8 cellular contexts compared by ENCODE assay signal in the genomic region with DNA sequence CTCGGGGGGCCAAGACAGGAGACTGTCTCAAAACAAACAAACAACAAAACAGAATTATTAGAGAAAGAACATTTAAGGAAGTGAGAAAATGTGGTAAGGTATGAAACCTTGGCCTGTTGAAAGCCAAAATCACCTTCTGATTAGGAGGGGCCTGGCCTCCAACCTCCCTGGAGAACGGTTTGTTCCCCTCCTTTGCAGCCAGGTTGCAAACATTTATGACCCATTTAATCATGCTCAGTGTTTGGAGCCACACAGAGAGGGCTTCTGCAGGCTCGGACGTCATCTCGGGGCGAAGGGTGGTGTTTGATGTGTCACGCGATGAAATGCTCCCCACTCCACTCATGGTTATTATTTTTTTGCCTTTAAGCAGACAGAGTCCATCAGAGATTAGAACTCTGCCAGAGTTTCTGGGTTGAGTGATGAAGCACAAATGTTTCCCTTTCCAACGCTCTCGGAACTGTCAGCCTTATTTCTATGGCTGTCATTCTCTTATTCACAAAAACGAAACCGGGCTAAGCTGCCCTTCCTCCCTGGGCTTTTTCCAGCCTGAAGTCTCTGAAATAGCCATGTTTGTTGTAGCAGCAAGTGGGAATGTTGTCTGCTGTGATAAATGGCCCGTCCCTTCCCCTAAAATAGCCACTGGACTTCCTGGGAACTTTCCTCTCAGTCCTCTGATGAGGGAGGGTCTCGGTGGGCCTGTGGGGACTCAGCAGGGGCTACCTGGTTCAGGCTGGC. TPM values are rescaled to one million over a fixed set of nuclear protein-coding genes. Genes with fewer than 3 reads are reported as not detected.
DNase-seq lines count a peak whose midpoint lies in the region; ATAC-seq, FAIRE-seq and TF ChIP-seq lines count a peak whose summit lies in the region.

No MANE protein-coding gene starts in this region.

- SMC1A ChIA-PET in GM12878 (lab: Charles Lee; ENCODE audit: uncharacterized antibody, unreplicated experiment) = interaction anchor here (0.6 to 1.6 kb wide), 2 partner anchors 63 to 1619 kb away, joined by 3 read pairs; no protein-coding TSS in a partner anchor

- H3K9me3 ChIP-seq in GM12878 (replicated peaks; ENCODE audit: control insufficient read depth, insufficient read depth, low read length) (no peaks in the 10 kb centered on the region; the same call in 2 of the 3 replicates), ovary (no peaks in the 10 kb centered on the region), Caco-2 (no peaks in the 10 kb centered on the region)

- DNase-seq in GM12878 (ENCODE audit: low read depth, low spot score) (peak; percentile 61), ovary (peak in 2 of 5 donors; percentile 45 to 59), Caco-2 (no peak), amniotic stem cell (lab: John Stamatoyannopoulos, UW) (no peak), brain microvascular endothelial cell (no peak), NCI-H2171 (lab: John Stamatoyannopoulos, UW) (no peak)

- H3K36me3 Mint-ChIP-seq in Caco-2 (ENCODE audit: insufficient read depth, unreplicated experiment) = no peaks in the 10 kb centered on the region

- H3K4me3 ChIP-seq in GM12878 = peak overlapping the region; percentile 53
- peak overlapping the region; percentile 13 for H3K4me3 ChIP-seq in ovary
- no peak overlapping the region for H3K4me3 ChIP-seq in Caco-2 (ENCODE audit: low read depth, low read length)
- H3K4me3 ChIP-seq in brain microvascular endothelial cell (ENCODE audit: low read depth, low read length) = no peak overlapping the region

- intact Hi-C loops in GM12878 (cut with micrococcal nuclease; ENCODE audit: unreplicated experiment) (no loop called here), ovary (cut with DNase I) (no loop called here), Caco-2 (cut with micrococcal nuclease; ENCODE audit: unreplicated experiment) (no loop called here)

- peak overlapping the region; percentile 56 for H3K4me2 ChIP-seq in GM12878 (ENCODE audit: control insufficient read depth, insufficient read depth)

- H3K9me3 Mint-ChIP-seq in Caco-2 (ENCODE audit: unreplicated experiment) = no peaks in the 10 kb centered on the region

- peak overlapping the region; percentile 11 for H2AFZ ChIP-seq in GM12878 (ENCODE audit: control insufficient read depth, low read depth, low read length)

- 1% methylated on average over 14 of the region's 14 CpGs for WGBS in GM12878 (ENCODE audit: insufficient coverage, insufficient replicate concordance, low lambda C conversion rate, missing lambda C conversion rate)
- 57 to 70% (median 62%) methylated on average over 14 of the region's 14 CpGs for WGBS in ovary, 3 donors

- no peaks in the 10 kb centered on the region for H3K27me3 Mint-ChIP-seq in Caco-2 (ENCODE audit: insufficient read depth, unreplicated experiment)

- no peaks in the 10 kb centered on the region for H4K20me1 ChIP-seq in GM12878 (ENCODE audit: control insufficient read depth, insufficient read depth)

- H3K9ac ChIP-seq in GM12878 (ENCODE audit: control insufficient read depth, insufficient read depth, low read length) = peak overlapping the region; percentile 22; the same call in 1 of the 2 replicates

- TF ChIP-seq POLR2A in GM12878 (IDR thresholded peaks at IDR 0.05; ENCODE audit: low read depth, low read length) = no peak
- no peak for TF ChIP-seq POLR2A in ovary (IDR thresholded peaks at IDR 0.05)

- H3K36me3 ChIP-seq in GM12878 (ENCODE audit: control insufficient read depth in 2 of 2, insufficient read depth in 2 of 2, low read length in 1 of 2) (no peaks in the 10 kb centered on the region), ovary (no peaks in the 10 kb centered on the region), Caco-2 (ENCODE audit: control insufficient read depth, insufficient read depth, low read length) (no peaks in the 10 kb centered on the region), brain microvascular endothelial cell (replicated peaks) (no peaks in the 10 kb centered on the region)

- BruUV-seq in GM12878 (replicated peaks; lab: Mats Ljungman, UMichigan) (no TSS peak), Caco-2 (replicated peaks; lab: Mats Ljungman, UMichigan) (no TSS peak)

- TF ChIP-seq CTCF in GM12878 (IDR thresholded peaks at IDR 0.05 in 2 of 3, conservative IDR thresholded peaks at IDR 0.05 in 1 of 3; ENCODE audit: control insufficient read depth in 2 of 3, extremely low read depth in 1 of 3, insufficient read depth in 1 of 3, low read depth in 3 of 3, low read length in 3 of 3) (no peak), ovary (IDR thresholded peaks at IDR 0.05) (no peak), Caco-2 (IDR thresholded peaks at IDR 0.05; ENCODE audit: insufficient read depth in 1 of 2, low read depth in 1 of 2, low read length in 1 of 2, severe bottlenecking in 1 of 2, unreplicated experiment in 1 of 2) (no peak), brain microvascular endothelial cell (IDR thresholded peaks at IDR 0.05; ENCODE audit: low read depth, low read length, missing control alignments) (no peak)

- H3K27ac ChIP-seq in GM12878 (ENCODE audit: control insufficient read depth, insufficient read depth) (peak overlapping the region; percentile 67), ovary (peak overlapping the region in 1 of 2 donors; percentile 28), brain microvascular endothelial cell (no peak overlapping the region)

- H3K27ac Mint-ChIP-seq in Caco-2 (ENCODE audit: unreplicated experiment) = no peak overlapping the region

- H3K4me1 ChIP-seq in GM12878 (ENCODE audit: control insufficient read depth, insufficient read depth, low read length) = peaks cover 44% of the 10 kb centered on the region
- peaks cover 2% of the 10 kb centered on the region for H3K4me1 ChIP-seq in ovary (ENCODE audit: insufficient read depth)
- H3K4me1 ChIP-seq in Caco-2 = peaks cover 30% of the 10 kb centered on the region

- FAIRE-seq in GM12878 (lab: Jason Lieb, UNC) = peak; percentile 88

- TF ChIP-seq RAD21 in GM12878 (IDR thresholded peaks at IDR 0.05; ENCODE audit: insufficient read depth, low read depth, low read length) = no peak

- RAD21 ChIA-PET in GM12878 (lab: Charles Lee; ENCODE audit: unreplicated experiment) = interaction anchor here (0.7 to 1.4 kb wide), 2 partner anchors 10 to 200 kb away, joined by 3 to 4 read pairs; no protein-coding TSS in a partner anchor

- POLR2A ChIA-PET in GM12878 (lab: Charles Lee) = interaction anchor here (1.0 kb wide), 1 partner anchor 34 kb away, joined by 3 read pairs; no protein-coding TSS in a partner anchor
- POLR2A ChIA-PET in Caco-2 (lab: Charles Lee) = no interaction called here

- H3K27me3 ChIP-seq in GM12878 (replicated peaks in 1 of 2; ENCODE audit: control insufficient read depth in 2 of 2, insufficient read depth in 2 of 2, low read length in 1 of 2) (no peaks in the 10 kb centered on the region), ovary (no peaks in the 10 kb centered on the region), Caco-2 (replicated peaks; ENCODE audit: control insufficient read depth, insufficient read depth, low read length) (no peaks in the 10 kb centered on the region), brain microvascular endothelial cell (replicated peaks) (no peaks in the 10 kb centered on the region)

- H3K4me3 Mint-ChIP-seq in Caco-2 (ENCODE audit: unreplicated experiment) = no peak overlapping the region

- peak; percentile 87 for ATAC-seq in GM18868 (IDR thresholded peaks at IDR 0.05; ENCODE audit: unreplicated experiment)
- ATAC-seq in HG02943 (IDR thresholded peaks at IDR 0.05; ENCODE audit: low read depth, unreplicated experiment) = peak; percentile 85
- ATAC-seq in GM12878 = peak; percentile 96

- in situ Hi-C loops in GM12878 (cut with MboI) (no loop called here), brain microvascular endothelial cell (cut with HindIII; ENCODE audit: low pct_ligation_motif_present, low sequenced_read_pairs) (no loop called here)

- H3K79me2 ChIP-seq in GM12878 (ENCODE audit: control insufficient read depth, insufficient read depth, low read length) = no peaks in the 10 kb centered on the region

- CTCF ChIA-PET in GM12878 (lab: Yijun Ruan, JAX) (interaction anchor here (1.3 to 1.4 kb wide), 2 partner anchors 10 to 32 kb away, joined by 3 to 5 read pairs; no protein-coding TSS in a partner anchor), Caco-2 (lab: Charles Lee) (no interaction called here)

- peak in 1 of 2 experiments; percentile 76; a peak in 2 of 4 replicates for TF ChIP-seq EP300 in GM12878 (IDR thresholded peaks at IDR 0.05; ENCODE audit: borderline replicate concordance in 1 of 2, control insufficient read depth in 1 of 2, low read depth in 2 of 2, low read length in 2 of 2)
- no peak for TF ChIP-seq EP300 in ovary (IDR thresholded peaks at IDR 0.05)

- H3K4me1 Mint-ChIP-seq in Caco-2 (ENCODE audit: low read depth, unreplicated experiment) = peaks cover 31% of the 10 kb centered on the region

TF ChIP-seq in GM12878, 131 proteins besides CTCF, POLR2A, EP300 and RAD21 (continues in another document):
- TF ChIP-seq SPI1 (IDR thresholded peaks at IDR 0.05; ENCODE audit: borderline replicate concordance, insufficient read depth, low read depth, low read length) (peak; percentile 98), MYC (IDR thresholded peaks at IDR 0.05; ENCODE audit: insufficient read depth, insufficient read length, insufficient replicate concordance, low read length, severe bottlenecking) (no peak), TCF7 (IDR thresholded peaks at IDR 0.05; ENCODE audit: borderline replicate concordance) (0 out of 2 replicates have a peak, but pooled peaks have one; percentile 16)
- TF ChIP-seq, protein P1, sequence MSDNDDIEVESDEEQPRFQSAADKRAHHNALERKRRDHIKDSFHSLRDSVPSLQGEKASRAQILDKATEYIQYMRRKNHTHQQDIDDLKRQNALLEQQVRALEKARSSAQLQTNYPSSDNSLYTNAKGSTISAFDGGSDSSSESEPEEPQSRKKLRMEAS (IDR thresholded peaks at IDR 0.05; ENCODE audit: low read depth, low read length) = no peak

RNA-seq across cellular contexts. Expression of a gene that starts 33.6 kb away (rescaled TPM):
- 48.5 and 57.0 TPM in 2 replicates for total RNA-seq in GM12878 (2013; cell fraction: nucleolus; rRNA removed)
- 12.5 and 17.7 TPM in 2 replicates for total RNA-seq in GM12878 (2014; rRNA removed)
- total RNA-seq in GM12878 (2014; rRNA removed; fragmentation: Illumina TruSeq; extraction: Trizol) = 22.1 and 22.5 TPM in 2 replicates
- 16.3 and 19.3 TPM in 2 replicates for total RNA-seq in GM12878 (2021)
- 3.0 TPM for polyA plus RNA-seq in GM12878 (2011; ENCODE audit: low read depth)
- polyA plus RNA-seq in GM12878 (2011; rRNA removed) = 5.1 and 9.1 TPM in 2 replicates
- 1.6 and 2.3 TPM in 2 replicates for polyA plus RNA-seq in GM12878 (2011; cell fraction: cytosol; rRNA removed)
- polyA plus RNA-seq in GM12878 (2011; cell fraction: nucleus; rRNA removed) = 3.3 and 5.0 TPM in 2 replicates
- polyA plus RNA-seq in GM12878 (2012) = 5.2 and 6.6 TPM in 2 replicates
- polyA plus RNA-seq in GM12878 (2014; fragmentation: Illumina TruSeq; extraction: Trizol) = 12.7 and 15.8 TPM in 2 replicates
- polyA plus RNA-seq in GM12878 (2014; fragmentation: Nextera tagmentation; extraction: Ambion mirVana) = 1 to 10 TPM; 4.6 to 5.8 TPM
- polyA plus RNA-seq in GM12878 (2014; rRNA removed) = 6.3 and 7.6 TPM in 2 replicates
- polyA plus RNA-seq in GM12878 (2016; fragmentation: Nextera tagmentation; extraction: Ambion mirVana) = 1 to 10 TPM; 5.6 to 9.0 TPM
- polyA minus RNA-seq in GM12878 (2011; rRNA and poly(A)+ RNA removed) = 9.1 and 14.3 TPM in 2 replicates
- 3.7 and 4.7 TPM in 2 replicates for polyA minus RNA-seq in GM12878 (2011; cell fraction: cytosol; rRNA and poly(A)+ RNA removed)
- polyA minus RNA-seq in GM12878 (2011; cell fraction: nucleus; rRNA and poly(A)+ RNA removed) = 8.5 and 13.8 TPM in 2 replicates
- total RNA-seq in ovary = 10 to 100 TPM; 40.1 to 71.9 (median 52.7) TPM
- polyA plus RNA-seq in ovary = 10 to 100 TPM; 13.2 to 25.8 TPM
- total RNA-seq in Caco-2 (2022) = 61.6 and 64.4 TPM in 2 replicates

Comparison
In these comparisons a context has a peak if more than half of its experiments do, and no peak if none do; other contexts are left out.
1. H3K4me3 ChIP-seq: peak in GM12878 (single experiment) and ovary (single experiment); none in Caco-2 (single experiment) and brain microvascular endothelial cell (single experiment).
2. Peak in every context shown above with its lines, with median percentiles within 50 percentile points of each other: ATAC-seq.